ENCODE assay signal across 20 cellular contexts in genomic region chr3:49122886-49123545, GRCh38. TPM values are rescaled to one million over a fixed set of nuclear protein-coding genes. Genes with fewer than 3 reads are reported as not detected.
A peak's percentile ranks its signal among the peaks of the same experiment; 100 is the strongest.
DNase-seq lines count a peak whose midpoint lies in the region; ATAC-seq, FAIRE-seq and TF ChIP-seq lines count a peak whose summit lies in the region.
"Had no signal": no experiment of that assay in that cellular context is flagged by ENCODE, and none has a peak within 500 bp of the region (broad histone marks: within the 10 kb centered on the region; RNA-seq: fewer than 3 reads in every experiment).

No MANE protein-coding gene starts in this region.

- in situ Hi-C loops in HepG2 (cut with HindIII; ENCODE audit: extremely low pct_ligation_motif_present, low pct_unique_long_range_greater_than_20kb), result no loop called here

- BruUV-seq in HepG2 (replicated peaks; lab: Mats Ljungman, UMichigan) (no TSS peak), MCF 10A (replicated peaks; lab: Mats Ljungman, UMichigan) (no TSS peak)

- H3K36me3 Mint-ChIP-seq in neural crest cell (ENCODE audit: low read depth), result no peaks in the 10 kb centered on the region
- peaks cover 75% of the 10 kb centered on the region for H3K36me3 Mint-ChIP-seq in MCF 10A (ENCODE audit: insufficient read depth, unreplicated experiment)

- no peak overlapping the region for H3K27ac Mint-ChIP-seq in neural crest cell (ENCODE audit: unreplicated experiment)
- H3K27ac Mint-ChIP-seq in MCF 10A (ENCODE audit: low read depth, unreplicated experiment), result no peak overlapping the region

- intact Hi-C loops in HepG2 (cut with micrococcal nuclease; ENCODE audit: unreplicated experiment) (no loop called here), right lobe of liver (cut with DNase I) (no loop called here), MCF 10A (cut with micrococcal nuclease) (no loop called here)

- H3K79me2 ChIP-seq in HepG2 (ENCODE audit: insufficient read depth, low read length), result peaks cover 14% of the 10 kb centered on the region

- 98% methylated on average over 14 of the region's 17 CpGs for WGBS in HepG2 (ENCODE audit: low lambda C conversion rate)
- 92% methylated on average over 5 of the region's 17 CpGs for WGBS in right lobe of liver (ENCODE audit: insufficient coverage, low coverage, low lambda C conversion rate, missing lambda C conversion rate)

- no peaks in the 10 kb centered on the region for H3K9me3 ChIP-seq in HepG2 (ENCODE audit: low read length)
- H3K9me3 ChIP-seq in right lobe of liver, result no peaks in the 10 kb centered on the region
- H3K9me3 ChIP-seq: A549, HAP-1 had no signal

- H3K36me3 ChIP-seq in HepG2 (replicated peaks in 1 of 2; ENCODE audit: control insufficient read depth in 1 of 2, insufficient read depth in 2 of 2, low read length in 2 of 2) (peaks cover 13 to 37% of the 10 kb centered on the region in 2 experiments), right lobe of liver (peaks cover under 1 to 41% (median 11%) of the 10 kb centered on the region in 4 donors)

- H2AFZ ChIP-seq in HepG2 (ENCODE audit: low read length), result no peak overlapping the region
- H2AFZ ChIP-seq: GM23248 had no signal

- no peaks in the 10 kb centered on the region for H3K9me3 Mint-ChIP-seq in neural crest cell
- no peaks in the 10 kb centered on the region for H3K9me3 Mint-ChIP-seq in MCF 10A (ENCODE audit: unreplicated experiment)
- H3K9me3 Mint-ChIP-seq: CD8-positive, alpha-beta T cell had no signal

- TF ChIP-seq RAD21 in HepG2 (CRISPR knock-in tag; IDR thresholded peaks at IDR 0.05), result no peak

- POLR2A ChIA-PET in HepG2 (lab: Yijun Ruan, JAX), result interaction anchor here (2.0 to 4.3 kb wide), 2 partner anchors 10 to 11 kb away, joined by 11 to 110 read pairs; partner anchors contain the start of gene LAMB2
- POLR2A ChIA-PET in MCF 10A (lab: Yijun Ruan, JAX), result interaction anchor here (1.0 kb wide), 1 partner anchor 55 kb away, joined by 3 read pairs; no protein-coding TSS in a partner anchor

- H3K4me3 ChIP-seq in HepG2 (replicated peaks in 1 of 3; ENCODE audit: insufficient read depth in 1 of 3, low read depth in 2 of 3, low read length in 3 of 3), result no peak overlapping the region
- no peak overlapping the region for H3K4me3 ChIP-seq in right lobe of liver
- H3K4me3 ChIP-seq: A549, GM23248, HAP-1, K562 had no signal

- H3K27me3 ChIP-seq in HepG2 (ENCODE audit: control insufficient read depth in 1 of 2, insufficient read depth in 2 of 2, low read length in 2 of 2) (no peaks in the 10 kb centered on the region; a peak in 1 of 5 replicates), right lobe of liver (no peaks in the 10 kb centered on the region)

- CTCF ChIA-PET in HepG2 (lab: Yijun Ruan, JAX; ENCODE audit: low intra/inter-chr PET ratio, low total read pairs) (no interaction called here), MCF 10A (lab: Yijun Ruan, JAX) (no interaction called here)

- H3K4me3 Mint-ChIP-seq in neural crest cell (peak overlapping the region; percentile 23), MCF 10A (ENCODE audit: unreplicated experiment) (no peak overlapping the region)

- no peaks in the 10 kb centered on the region for H4K20me1 ChIP-seq in HepG2 (ENCODE audit: insufficient read depth, low read length)

- no peak for TF ChIP-seq EP300 in HepG2 (IDR thresholded peaks at IDR 0.05; ENCODE audit: low read depth in 2 of 2, low read length in 2 of 2)
- TF ChIP-seq EP300 in HepG2 (CRISPR knock-in tag; IDR thresholded peaks at IDR 0.05; ENCODE audit: borderline replicate concordance), result no peak

- DNase-seq in HepG2 (ENCODE audit: low spot score) (no peak), right lobe of liver (no peak), cerebellum (ENCODE audit: low spot score) (peak; percentile 17), neural crest cell (ENCODE audit: low read depth, low spot score) (no peak), MCF 10A (ENCODE audit: unreplicated experiment) (no peak)
- DNase-seq: AML-193; Calu3; CD8-positive, alpha-beta T cell; DMS79 treated with DMSO at 0.1 percent for 48 hours; GM23248; IMR-90 had no signal

- H3K27me3 Mint-ChIP-seq in neural crest cell (ENCODE audit: low read depth) (no peaks in the 10 kb centered on the region), MCF 10A (ENCODE audit: insufficient read depth, unreplicated experiment) (no peaks in the 10 kb centered on the region)

- H3K4me2 ChIP-seq in HepG2 (ENCODE audit: low read depth, low read length), result no peak overlapping the region
- H3K4me2 ChIP-seq: A549 had no signal

- TF ChIP-seq POLR2A in HepG2 (IDR thresholded peaks at IDR 0.05; ENCODE audit: insufficient read depth in 1 of 2, low read depth in 2 of 2, low read length in 2 of 2) (no peak), right lobe of liver (IDR thresholded peaks at IDR 0.05) (no peak)

- H3K4me1 ChIP-seq in HepG2 (ENCODE audit: insufficient read depth, low read length), result peaks cover 19% of the 10 kb centered on the region
- peaks cover 0 to 11% (median 6%) of the 10 kb centered on the region in 4 donors for H3K4me1 ChIP-seq in right lobe of liver

- ATAC-seq in HepG2 (no peak), right lobe of liver (no peak), SK-N-SH treated with all-trans-retinoic acid at 6 μM for 48 hours (no peak), GM18498 (IDR thresholded peaks at IDR 0.05; ENCODE audit: unreplicated experiment) (no peak)
- ATAC-seq: A549; CD8-positive, alpha-beta T cell; K562 had no signal

- H3K27ac ChIP-seq in HepG2 (ENCODE audit: extremely low read length, insufficient read depth, low read length) (no peak overlapping the region), right lobe of liver (no peak overlapping the region)
- H3K27ac ChIP-seq: 22Rv1, A549, C4-2B, GM23248 had no signal

- FAIRE-seq in HepG2 (lab: Jason Lieb, UNC), result no peak
- FAIRE-seq: A549, GM12891, GM18507, K562 had no signal

- H3K4me1 Mint-ChIP-seq in neural crest cell, result peaks cover 5% of the 10 kb centered on the region
- peaks cover 6% of the 10 kb centered on the region for H3K4me1 Mint-ChIP-seq in MCF 10A (ENCODE audit: insufficient read depth, unreplicated experiment)

- TF ChIP-seq CTCF in HepG2 (CRISPR knock-in tag; IDR thresholded peaks at IDR 0.05) (no peak), right lobe of liver (IDR thresholded peaks at IDR 0.05) (no peak), neural crest cell (conservative IDR thresholded peaks at IDR 0.05) (no peak), MCF 10A (IDR thresholded peaks at IDR 0.05; ENCODE audit: unreplicated experiment) (no peak)

- no peak overlapping the region for H3K9ac ChIP-seq in HepG2 (ENCODE audit: insufficient read depth, low read depth, low read length)
- H3K9ac ChIP-seq: GM23248 had no signal

RNA-seq across cellular contexts. Expression of gene USP19, which starts 2.4 kb away (rescaled TPM):
- 31.7 and 33.8 TPM in 2 replicates for total RNA-seq in HepG2 (2016; rRNA removed; fragmentation: Illumina TruSeq; extraction: Trizol)
- 3.2 and 3.3 TPM in 2 replicates for total RNA-seq in HepG2 (2016; cell fraction: cytosol; rRNA removed; fragmentation: Illumina TruSeq; extraction: Trizol; ENCODE audit: low read depth)
- 28.9 and 29.8 TPM in 2 replicates for total RNA-seq in HepG2 (2016; cell fraction: insoluble cytoplasmic fraction; rRNA removed; fragmentation: Illumina TruSeq; extraction: Trizol)
- 7.3 and 7.8 TPM in 2 replicates for total RNA-seq in HepG2 (2016; cell fraction: membrane; rRNA removed; fragmentation: Illumina TruSeq; extraction: Trizol)
- total RNA-seq in HepG2 (2016; cell fraction: nucleus; rRNA removed; fragmentation: Illumina TruSeq; extraction: Trizol), result 30.6 and 33.3 TPM in 2 replicates
- 28.3 and 36.6 TPM in 2 replicates for polyA plus RNA-seq in HepG2 (2011; rRNA removed)
- 20.1 and 31.8 TPM in 2 replicates for polyA plus RNA-seq in HepG2 (2011; cell fraction: cytosol; rRNA removed)
- polyA plus RNA-seq in HepG2 (2011; cell fraction: nucleus; rRNA removed), result 90.2 and 110 TPM in 2 replicates
- polyA plus RNA-seq in HepG2 (2012), result 21.9 and 23.6 TPM in 2 replicates
- 0.88 and 1.7 TPM in 2 replicates for polyA plus RNA-seq in HepG2 (2016; cell fraction: cytosol; fragmentation: Illumina TruSeq; extraction: Trizol; ENCODE audit: low read depth)
- 19.6 and 20.4 TPM in 2 replicates for polyA plus RNA-seq in HepG2 (2016; cell fraction: insoluble cytoplasmic fraction; fragmentation: Illumina TruSeq; extraction: Trizol; ENCODE audit: low read depth)
- polyA plus RNA-seq in HepG2 (2016; cell fraction: membrane; fragmentation: Illumina TruSeq; extraction: Trizol; ENCODE audit: low read depth), result 2.9 and 3.5 TPM in 2 replicates
- 46.8 and 50.9 TPM in 2 replicates for polyA plus RNA-seq in HepG2 (2016; cell fraction: nucleus; fragmentation: Illumina TruSeq; extraction: Trizol; ENCODE audit: insufficient read depth, low read depth)
- polyA minus RNA-seq in HepG2 (2011; rRNA and poly(A)+ RNA removed; ENCODE audit: low replicate concordance), result 183 and 184 TPM in 2 replicates
- 23.4 and 29.4 TPM in 2 replicates for polyA minus RNA-seq in HepG2 (2011; cell fraction: cytosol; rRNA and poly(A)+ RNA removed)
- polyA minus RNA-seq in HepG2 (2011; cell fraction: nucleus; rRNA and poly(A)+ RNA removed), result 26.7 and 30.1 TPM in 2 replicates
- total RNA-seq in right lobe of liver, result 10 to 100 TPM; 28.0 to 39.0 (median 34.1) TPM
- 35.7 TPM for total RNA-seq in cerebellum
- total RNA-seq in neural crest cell, result 71.8 and 72.6 TPM in 2 replicates
- 39.3 and 51.4 TPM in 2 replicates for total RNA-seq in MCF 10A (2022)

RNA-seq across cellular contexts. Expression of gene LAMB2, which starts 9.8 kb away (rescaled TPM):
- total RNA-seq in HepG2 (2016; rRNA removed; fragmentation: Illumina TruSeq; extraction: Trizol) (67.9 and 208 TPM in 2 replicates), right lobe of liver (100 to 1,000 TPM; 129 to 192 (median 163) TPM), cerebellum (79.4 TPM), neural crest cell (108 and 120 TPM in 2 replicates), MCF 10A (2022) (224 and 264 TPM in 2 replicates)
- total RNA-seq in HepG2 (2016; cell fraction: cytosol; rRNA removed; fragmentation: Illumina TruSeq; extraction: Trizol; ENCODE audit: low read depth), result 13.5 and 15.2 TPM in 2 replicates
- 56.7 and 217 TPM in 2 replicates for total RNA-seq in HepG2 (2016; cell fraction: insoluble cytoplasmic fraction; rRNA removed; fragmentation: Illumina TruSeq; extraction: Trizol)
- 16.6 and 17.9 TPM in 2 replicates for total RNA-seq in HepG2 (2016; cell fraction: membrane; rRNA removed; fragmentation: Illumina TruSeq; extraction: Trizol)
- 198 and 230 TPM in 2 replicates for total RNA-seq in HepG2 (2016; cell fraction: nucleus; rRNA removed; fragmentation: Illumina TruSeq; extraction: Trizol)
- polyA plus RNA-seq in HepG2 (2011; rRNA removed), result 443 and 619 TPM in 2 replicates
- 165 and 171 TPM in 2 replicates for polyA plus RNA-seq in HepG2 (2011; cell fraction: cytosol; rRNA removed)
- polyA plus RNA-seq in HepG2 (2011; cell fraction: nucleus; rRNA removed), result 2,056 and 2,231 TPM in 2 replicates
- 234 and 362 TPM in 2 replicates for polyA plus RNA-seq in HepG2 (2012)
- polyA plus RNA-seq in HepG2 (2016; cell fraction: cytosol; fragmentation: Illumina TruSeq; extraction: Trizol; ENCODE audit: low read depth), result 7.4 and 10.4 TPM in 2 replicates
- 45.9 and 61.9 TPM in 2 replicates for polyA plus RNA-seq in HepG2 (2016; cell fraction: insoluble cytoplasmic fraction; fragmentation: Illumina TruSeq; extraction: Trizol; ENCODE audit: low read depth)
- 9.9 and 13.5 TPM in 2 replicates for polyA plus RNA-seq in HepG2 (2016; cell fraction: membrane; fragmentation: Illumina TruSeq; extraction: Trizol; ENCODE audit: low read depth)
- 423 and 430 TPM in 2 replicates for polyA plus RNA-seq in HepG2 (2016; cell fraction: nucleus; fragmentation: Illumina TruSeq; extraction: Trizol; ENCODE audit: insufficient read depth, low read depth)
- 13.3 and 724 TPM in 2 replicates for polyA minus RNA-seq in HepG2 (2011; rRNA and poly(A)+ RNA removed; ENCODE audit: low replicate concordance)
- polyA minus RNA-seq in HepG2 (2011; cell fraction: cytosol; rRNA and poly(A)+ RNA removed), result 108 and 211 TPM in 2 replicates
- 147 and 217 TPM in 2 replicates for polyA minus RNA-seq in HepG2 (2011; cell fraction: nucleus; rRNA and poly(A)+ RNA removed)
- total RNA-seq: CD8-positive, alpha-beta T cell had no signal

RNA-seq across cellular contexts. Expression of gene QARS1, which starts 18.5 kb away (rescaled TPM):
- total RNA-seq in HepG2 (2016; rRNA removed; fragmentation: Illumina TruSeq; extraction: Trizol) (307 and 408 TPM in 2 replicates), right lobe of liver (100 to 1,000 TPM in 2 of 6 experiments, 10 to 100 TPM in 4; 81.5 to 148 (median 93.5) TPM), cerebellum (150 TPM), neural crest cell (348 and 382 TPM in 2 replicates), MCF 10A (2022) (114 and 149 TPM in 2 replicates)
- 108 and 142 TPM in 2 replicates for total RNA-seq in HepG2 (2016; cell fraction: cytosol; rRNA removed; fragmentation: Illumina TruSeq; extraction: Trizol; ENCODE audit: low read depth)
- total RNA-seq in HepG2 (2016; cell fraction: insoluble cytoplasmic fraction; rRNA removed; fragmentation: Illumina TruSeq; extraction: Trizol), result 307 and 376 TPM in 2 replicates
- total RNA-seq in HepG2 (2016; cell fraction: membrane; rRNA removed; fragmentation: Illumina TruSeq; extraction: Trizol), result 314 and 352 TPM in 2 replicates
- 221 and 253 TPM in 2 replicates for total RNA-seq in HepG2 (2016; cell fraction: nucleus; rRNA removed; fragmentation: Illumina TruSeq; extraction: Trizol)
- polyA plus RNA-seq in HepG2 (2011; rRNA removed), result 327 and 419 TPM in 2 replicates
- polyA plus RNA-seq in HepG2 (2011; cell fraction: cytosol; rRNA removed), result 412 and 463 TPM in 2 replicates
- polyA plus RNA-seq in HepG2 (2011; cell fraction: nucleus; rRNA removed), result 959 and 1,022 TPM in 2 replicates
- 332 and 451 TPM in 2 replicates for polyA plus RNA-seq in HepG2 (2012)
- polyA plus RNA-seq in HepG2 (2016; cell fraction: cytosol; fragmentation: Illumina TruSeq; extraction: Trizol; ENCODE audit: low read depth), result 127 and 157 TPM in 2 replicates
- 340 and 376 TPM in 2 replicates for polyA plus RNA-seq in HepG2 (2016; cell fraction: insoluble cytoplasmic fraction; fragmentation: Illumina TruSeq; extraction: Trizol; ENCODE audit: low read depth)
- 292 and 350 TPM in 2 replicates for polyA plus RNA-seq in HepG2 (2016; cell fraction: membrane; fragmentation: Illumina TruSeq; extraction: Trizol; ENCODE audit: low read depth)
- 430 and 462 TPM in 2 replicates for polyA plus RNA-seq in HepG2 (2016; cell fraction: nucleus; fragmentation: Illumina TruSeq; extraction: Trizol; ENCODE audit: insufficient read depth, low read depth)
- polyA minus RNA-seq in HepG2 (2011; rRNA and poly(A)+ RNA removed; ENCODE audit: low replicate concordance), result 258 and 464 TPM in 2 replicates
- 175 and 228 TPM in 2 replicates for polyA minus RNA-seq in HepG2 (2011; cell fraction: cytosol; rRNA and poly(A)+ RNA removed)
- polyA minus RNA-seq in HepG2 (2011; cell fraction: nucleus; rRNA and poly(A)+ RNA removed), result 194 and 201 TPM in 2 replicates

RNA-seq across cellular contexts. Expression of gene QRICH1, which starts 29.1 kb away (rescaled TPM):
- total RNA-seq in HepG2 (2016; rRNA removed; fragmentation: Illumina TruSeq; extraction: Trizol) (35.5 and 52.6 TPM in 2 replicates), right lobe of liver (10 to 100 TPM; 21.9 to 35.7 (median 31.7) TPM), cerebellum (66.5 TPM), neural crest cell (153 and 158 TPM in 2 replicates), MCF 10A (2022) (96.1 and 97.2 TPM in 2 replicates)
- total RNA-seq in HepG2 (2016; cell fraction: cytosol; rRNA removed; fragmentation: Illumina TruSeq; extraction: Trizol; ENCODE audit: low read depth), result 266 and 294 TPM in 2 replicates
- 33.2 and 51.7 TPM in 2 replicates for total RNA-seq in HepG2 (2016; cell fraction: insoluble cytoplasmic fraction; rRNA removed; fragmentation: Illumina TruSeq; extraction: Trizol)
- total RNA-seq in HepG2 (2016; cell fraction: membrane; rRNA removed; fragmentation: Illumina TruSeq; extraction: Trizol), result 41.6 and 44.2 TPM in 2 replicates
- 41.5 and 47.9 TPM in 2 replicates for total RNA-seq in HepG2 (2016; cell fraction: nucleus; rRNA removed; fragmentation: Illumina TruSeq; extraction: Trizol)
- 97.3 and 102 TPM in 2 replicates for polyA plus RNA-seq in HepG2 (2011; rRNA removed)
- 42.9 and 53.6 TPM in 2 replicates for polyA plus RNA-seq in HepG2 (2011; cell fraction: cytosol; rRNA removed)
- polyA plus RNA-seq in HepG2 (2011; cell fraction: nucleus; rRNA removed), result 255 and 263 TPM in 2 replicates
- 28.8 and 36.3 TPM in 2 replicates for polyA plus RNA-seq in HepG2 (2012)
- polyA plus RNA-seq in HepG2 (2016; cell fraction: cytosol; fragmentation: Illumina TruSeq; extraction: Trizol; ENCODE audit: low read depth), result 2.6 and 2.7 TPM in 2 replicates
- polyA plus RNA-seq in HepG2 (2016; cell fraction: insoluble cytoplasmic fraction; fragmentation: Illumina TruSeq; extraction: Trizol; ENCODE audit: low read depth), result 36.0 and 40.4 TPM in 2 replicates
- polyA plus RNA-seq in HepG2 (2016; cell fraction: membrane; fragmentation: Illumina TruSeq; extraction: Trizol; ENCODE audit: low read depth), result 7.9 and 8.4 TPM in 2 replicates
- polyA plus RNA-seq in HepG2 (2016; cell fraction: nucleus; fragmentation: Illumina TruSeq; extraction: Trizol; ENCODE audit: insufficient read depth, low read depth), result 124 and 129 TPM in 2 replicates
- polyA minus RNA-seq in HepG2 (2011; rRNA and poly(A)+ RNA removed; ENCODE audit: low replicate concordance), result 112 and 145 TPM in 2 replicates
- polyA minus RNA-seq in HepG2 (2011; cell fraction: cytosol; rRNA and poly(A)+ RNA removed), result 63.6 and 68.3 TPM in 2 replicates
- 49.3 and 63.3 TPM in 2 replicates for polyA minus RNA-seq in HepG2 (2011; cell fraction: nucleus; rRNA and poly(A)+ RNA removed)

RNA-seq across cellular contexts. Expression of gene CCDC71, which starts 43.1 kb away (rescaled TPM):
- 13.3 and 14.3 TPM in 2 replicates for total RNA-seq in HepG2 (2016; rRNA removed; fragmentation: Illumina TruSeq; extraction: Trizol)
- total RNA-seq in HepG2 (2016; cell fraction: cytosol; rRNA removed; fragmentation: Illumina TruSeq; extraction: Trizol; ENCODE audit: low read depth), result 4.1 and 4.7 TPM in 2 replicates
- 12.6 and 13.9 TPM in 2 replicates for total RNA-seq in HepG2 (2016; cell fraction: insoluble cytoplasmic fraction; rRNA removed; fragmentation: Illumina TruSeq; extraction: Trizol)
- total RNA-seq in HepG2 (2016; cell fraction: membrane; rRNA removed; fragmentation: Illumina TruSeq; extraction: Trizol), result 10.5 and 10.7 TPM in 2 replicates
- total RNA-seq in HepG2 (2016; cell fraction: nucleus; rRNA removed; fragmentation: Illumina TruSeq; extraction: Trizol), result 9.0 and 9.1 TPM in 2 replicates
- polyA plus RNA-seq in HepG2 (2011; rRNA removed), result 9.7 and 14.9 TPM in 2 replicates
- polyA plus RNA-seq in HepG2 (2011; cell fraction: cytosol; rRNA removed), result 11.8 and 15.0 TPM in 2 replicates
- polyA plus RNA-seq in HepG2 (2011; cell fraction: nucleus; rRNA removed), result 12.1 and 12.2 TPM in 2 replicates
- polyA plus RNA-seq in HepG2 (2012), result 6.4 and 7.7 TPM in 2 replicates
- 2.1 and 3.0 TPM in 2 replicates for polyA plus RNA-seq in HepG2 (2016; cell fraction: cytosol; fragmentation: Illumina TruSeq; extraction: Trizol; ENCODE audit: low read depth)
- 15.2 TPM in 2 replicates for polyA plus RNA-seq in HepG2 (2016; cell fraction: insoluble cytoplasmic fraction; fragmentation: Illumina TruSeq; extraction: Trizol; ENCODE audit: low read depth)
- polyA plus RNA-seq in HepG2 (2016; cell fraction: membrane; fragmentation: Illumina TruSeq; extraction: Trizol; ENCODE audit: low read depth), result 5.5 and 5.6 TPM in 2 replicates
- 9.9 and 12.2 TPM in 2 replicates for polyA plus RNA-seq in HepG2 (2016; cell fraction: nucleus; fragmentation: Illumina TruSeq; extraction: Trizol; ENCODE audit: insufficient read depth, low read depth)
- 56.3 and 64.8 TPM in 2 replicates for polyA minus RNA-seq in HepG2 (2011; rRNA and poly(A)+ RNA removed; ENCODE audit: low replicate concordance)
- polyA minus RNA-seq in HepG2 (2011; cell fraction: cytosol; rRNA and poly(A)+ RNA removed), result 9.1 and 9.9 TPM in 2 replicates
- polyA minus RNA-seq in HepG2 (2011; cell fraction: nucleus; rRNA and poly(A)+ RNA removed), result 24.2 and 24.7 TPM in 2 replicates
- total RNA-seq in right lobe of liver, result 10 to 100 TPM in 2 of 6 experiments, 1 to 10 TPM in 4; 8.0 to 18.9 (median 8.6) TPM
- 14.4 TPM for total RNA-seq in cerebellum
- total RNA-seq in neural crest cell, result 26.0 and 29.4 TPM in 2 replicates
- total RNA-seq in MCF 10A (2022), result 25.7 and 26.0 TPM in 2 replicates
